29 cellular contexts compared by ENCODE assay signal in the genomic region with DNA sequence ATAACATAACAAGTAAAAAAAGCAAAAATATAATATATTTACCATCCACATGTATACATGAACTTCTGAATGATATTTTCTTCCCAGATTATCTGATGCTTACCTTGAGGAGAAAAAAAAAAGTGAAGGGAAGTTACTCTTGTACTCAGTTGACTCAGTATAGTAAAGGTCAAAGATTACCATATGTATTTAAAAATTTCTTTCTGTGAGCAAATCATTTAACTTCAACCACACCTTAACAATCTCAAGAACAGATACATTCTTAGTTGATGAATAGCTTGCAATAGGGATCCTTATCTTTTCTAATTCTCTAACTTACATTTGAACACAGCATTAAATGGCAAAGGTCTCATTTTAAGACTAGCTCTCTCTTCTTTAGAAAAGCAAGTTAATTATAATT. TPM values are rescaled to one million over a fixed set of nuclear protein-coding genes. Genes with fewer than 3 reads are reported as not detected.
DNase-seq lines count a peak whose midpoint lies in the region; ATAC-seq, FAIRE-seq and TF ChIP-seq lines count a peak whose summit lies in the region.
"Had no signal": no experiment of that assay in that cellular context is flagged by ENCODE, and none has a peak within 500 bp of the region (broad histone marks: within the 10 kb centered on the region; RNA-seq: fewer than 3 reads in every experiment).

No MANE protein-coding gene starts in this region.

- no peak for ATAC-seq in A549
- no peak for ATAC-seq in pancreas
- ATAC-seq in GM19035 (IDR thresholded peaks at IDR 0.05; ENCODE audit: unreplicated experiment) = no peak
- no peak for ATAC-seq in HG03342 (IDR thresholded peaks at IDR 0.05; ENCODE audit: unreplicated experiment)
- ATAC-seq: HepG2, K562 had no signal

- H3K9me3 ChIP-seq in A549 = no peaks in the 10 kb centered on the region
- H3K9me3 ChIP-seq in pancreas = no peaks in the 10 kb centered on the region

- TF ChIP-seq RAD21 in A549 (conservative IDR thresholded peaks at IDR 0.05 in 1 of 2, IDR thresholded peaks at IDR 0.05 in 1 of 2) = no peak

- H3K4me1 ChIP-seq in A549 (no peaks in the 10 kb centered on the region; the same call in 2 of the 3 replicates), pancreas (no peaks in the 10 kb centered on the region)

- H3K4me3 ChIP-seq in A549 (no peak overlapping the region), pancreas (no peak overlapping the region)
- H3K4me3 ChIP-seq: K562, SK-N-MC had no signal

- H3K27me3 ChIP-seq in pancreas = no peaks in the 10 kb centered on the region

- intact Hi-C loops in pancreas (cut with DNase I) = no loop called here

- POLR2A ChIA-PET in A549 (lab: Yijun Ruan, JAX) = no interaction called here

- CTCF ChIA-PET in A549 (lab: Yijun Ruan, JAX) = no interaction called here

- H3K4me2 ChIP-seq in A549 = peak overlapping the region; percentile 0; the same call in 1 of the 3 replicates

- H3K27ac ChIP-seq in A549 (no peak overlapping the region), pancreas (no peak overlapping the region)
- H3K27ac ChIP-seq: C4-2B, HL-60, SK-N-MC had no signal

- no peak for TF ChIP-seq POLR2A in A549 (IDR thresholded peaks at IDR 0.05; ENCODE audit: low read length)

- DNase-seq in A549 (ENCODE audit: low read depth in 1 of 2, low spot score in 1 of 2) (no peak), NCI-H226 (peak; percentile 43), pancreas (no peak), DMS79 treated with DMSO at 0.1 percent for 48 hours (lab: John Stamatoyannopoulos, UW) (no peak)
- DNase-seq: Calu3; CD8-positive, alpha-beta memory T cell; DMS153; GF-D8; H7; HFFc6; MM.1S; NCI-H1048; NCI-H1417 treated with DMSO at 0.1 percent for 48 hours; NCI-H187; NCI-H2227 treated with DMSO at 0.1 percent for 48 hours; NCI-H524; NCI-H774; SHP77 treated with DMSO at 0.1 percent for 48 hours had no signal

- no peak for TF ChIP-seq EP300 in A549 (IDR thresholded peaks at IDR 0.05)

- no peaks in the 10 kb centered on the region for H3K36me3 ChIP-seq in pancreas

- TF ChIP-seq CTCF in A549 (IDR thresholded peaks at IDR 0.05) = no peak
- no peak for TF ChIP-seq CTCF in pancreas (IDR thresholded peaks at IDR 0.05)

- FAIRE-seq in A549 (lab: Jason Lieb, UNC) (peak; percentile 18), colon (lab: Jason Lieb, UNC) (peak; percentile 94), pancreas (lab: Jason Lieb, UNC) (peak; percentile 80)
- FAIRE-seq: GM19239, HepG2, K562 had no signal

TF ChIP-seq in A549, 52 proteins besides CTCF, POLR2A, EP300 and RAD21:
- TF ChIP-seq HMGXB4 (CRISPR knock-in tag; IDR thresholded peaks at IDR 0.05; ENCODE audit: borderline replicate concordance) (no peak), MAX (IDR thresholded peaks at IDR 0.05) (no peak), MYC (IDR thresholded peaks at IDR 0.05; ENCODE audit: borderline replicate concordance, low read length) (no peak), ZFP36 (IDR thresholded peaks at IDR 0.05; ENCODE audit: borderline replicate concordance, partially characterized antibody) (no peak), CEBPB (IDR thresholded peaks at IDR 0.05) (no peak), PBX3 (IDR thresholded peaks at IDR 0.05) (no peak), ZNF302 (CRISPR knock-in tag; IDR thresholded peaks at IDR 0.05) (no peak), RARB (CRISPR knock-in tag; IDR thresholded peaks at IDR 0.05) (no peak), HOXB5 (CRISPR knock-in tag; IDR thresholded peaks at IDR 0.05) (no peak), JUNB (IDR thresholded peaks at IDR 0.05) (no peak), NFE2L2 (conservative IDR thresholded peaks at IDR 0.05; ENCODE audit: low read length) (no peak), FOXS1 (CRISPR knock-in tag; IDR thresholded peaks at IDR 0.05) (no peak), CBX2 (IDR thresholded peaks at IDR 0.05; ENCODE audit: borderline replicate concordance, low read depth) (no peak), MAZ (IDR thresholded peaks at IDR 0.05; ENCODE audit: borderline replicate concordance, low read depth, low read length) (no peak), RCOR1 (IDR thresholded peaks at IDR 0.05; ENCODE audit: low read depth, low read length) (no peak), KDM1A (IDR thresholded peaks at IDR 0.05; ENCODE audit: low read depth) (no peak), TP53 (CRISPR knock-in tag; IDR thresholded peaks at IDR 0.05) (no peak)
- TF ChIP-seq, protein P1, sequence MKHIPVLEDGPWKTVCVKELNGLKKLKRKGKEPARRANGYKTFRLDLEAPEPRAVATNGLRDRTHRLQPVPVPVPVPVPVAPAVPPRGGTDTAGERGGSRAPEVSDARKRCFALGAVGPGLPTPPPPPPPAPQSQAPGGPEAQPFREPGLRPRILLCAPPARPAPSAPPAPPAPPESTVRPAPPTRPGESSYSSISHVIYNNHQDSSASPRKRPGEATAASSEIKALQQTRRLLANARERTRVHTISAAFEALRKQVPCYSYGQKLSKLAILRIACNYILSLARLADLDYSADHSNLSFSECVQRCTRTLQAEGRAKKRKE (CRISPR knock-in tag; IDR thresholded peaks at IDR 0.05; ENCODE audit: low read depth) = no peak

RNA-seq across cellular contexts. Expression of gene PRR15, which starts 29.8 kb away (rescaled TPM):
- polyA plus RNA-seq in A549 (2011; rRNA removed) = 1.6 and 1.8 TPM in 2 replicates
- 0.30 and 0.40 TPM in 2 replicates for polyA plus RNA-seq in A549 (2012; cell fraction: cytosol; rRNA removed)
- polyA plus RNA-seq in A549 (2012; cell fraction: nucleus; rRNA removed) = 0.13 and 0.55 TPM in 2 replicates
- 0.88 to 2.5 TPM (median 1.9 TPM) in 3 replicates for polyA plus RNA-seq in A549 (2017; fragmentation: RNase III; extraction: RNeasy Plus Mini Kit Qiagen cat#74134 plus additional on column Dnase treatment)
- polyA minus RNA-seq in A549 (2011; rRNA and poly(A)+ RNA removed) = 0.29 and 0.50 TPM in 2 replicates
- total RNA-seq in pancreas = 1 to 10 TPM; 1.1 to 4.6 (median 1.8) TPM
- 1 to 10 TPM; 1.5 to 1.8 TPM for polyA plus RNA-seq in pancreas
- total RNA-seq: A172; CD8-positive, alpha-beta memory T cell; K562; LHCN-M2 had no signal
- polyA plus RNA-seq: CD8-positive, alpha-beta memory T cell; K562 had no signal
